Comparison of ENCODE assay signal across 13 cellular contexts in genomic region chr1:99544328-99544727, GRCh38.
DNase-seq lines count a peak whose midpoint lies in the region; ATAC-seq and TF ChIP-seq lines count a peak whose summit lies in the region.
"Had no signal": no experiment of that assay in that cellular context is flagged by ENCODE, and none has a peak within 500 bp of the region (broad histone marks: within the 10 kb centered on the region; RNA-seq: fewer than 3 reads in every experiment).

No MANE protein-coding gene starts in this region.

- DNase-seq in NCI-H345 (lab: John Stamatoyannopoulos, UW) = peak; percentile 18
- no peak for DNase-seq in NCI-H345 treated with DMSO at 0.1 percent for 48 hours (lab: John Stamatoyannopoulos, UW; ENCODE audit: unreplicated experiment)
- peak; percentile 4 for DNase-seq in NCI-H69 (lab: John Stamatoyannopoulos, UW)
- peak; percentile 34 for DNase-seq in skeletal muscle cell (ENCODE audit: low read depth)
- no peak for DNase-seq in lower lobe of right lung
- DNase-seq in activated naive CD4-positive, alpha-beta T cell treated with Interleukin-2 at 50 U/mL for 16 hours = no peak
- DNase-seq: activated T-cell treated with anti-CD3 and anti-CD28 coated beads, Interleukin-2, amount 50 U/mL, for 1 hour; heart left ventricle; OCI-M1; right lobe of liver had no signal

- H3K4me3 ChIP-seq in skeletal muscle cell (ENCODE audit: low read depth, low read length) (no peak overlapping the region), lower lobe of right lung (no peak overlapping the region)
- H3K4me3 ChIP-seq: heart left ventricle, right lobe of liver had no signal

- H3K36me3 ChIP-seq in lower lobe of right lung = no peaks in the 10 kb centered on the region
- H3K36me3 ChIP-seq: heart left ventricle, right lobe of liver had no signal

- ATAC-seq in esophagus mucosa (peak; percentile 67), lower lobe of right lung (no peak), HG03135 (IDR thresholded peaks at IDR 0.05; ENCODE audit: unreplicated experiment) (no peak)
- ATAC-seq: HCT116, heart left ventricle had no signal

- no peak overlapping the region for H3K27ac ChIP-seq in lower lobe of right lung
- H3K27ac ChIP-seq: heart left ventricle, right lobe of liver had no signal

- H3K9me3 ChIP-seq in lower lobe of right lung = no peaks in the 10 kb centered on the region
- H3K9me3 ChIP-seq: heart left ventricle, right lobe of liver had no signal

- H3K27me3 ChIP-seq in lower lobe of right lung (ENCODE audit: low read depth) = no peaks in the 10 kb centered on the region
- H3K27me3 ChIP-seq: heart left ventricle, right lobe of liver had no signal

- intact Hi-C loops in lower lobe of right lung (cut with DNase I) = no loop called here

- no peaks in the 10 kb centered on the region for H3K4me1 ChIP-seq in lower lobe of right lung

- no peak for TF ChIP-seq CTCF in lower lobe of right lung (IDR thresholded peaks at IDR 0.05)

Comparison
In these comparisons a context has a peak if more than half of its experiments do, and no peak if none do; other contexts are left out.
1. DNase-seq: peak in NCI-H345 (single experiment), NCI-H69 (single experiment) and skeletal muscle cell (single experiment); none in NCI-H345 treated with DMSO at 0.1 percent for 48 hours (single experiment), lower lobe of right lung (single experiment) and activated naive CD4-positive, alpha-beta T cell treated with Interleukin-2 at 50 U/mL for 16 hours (single experiment).